ENCODE assay signal across 8 cellular contexts in the genomic region with DNA sequence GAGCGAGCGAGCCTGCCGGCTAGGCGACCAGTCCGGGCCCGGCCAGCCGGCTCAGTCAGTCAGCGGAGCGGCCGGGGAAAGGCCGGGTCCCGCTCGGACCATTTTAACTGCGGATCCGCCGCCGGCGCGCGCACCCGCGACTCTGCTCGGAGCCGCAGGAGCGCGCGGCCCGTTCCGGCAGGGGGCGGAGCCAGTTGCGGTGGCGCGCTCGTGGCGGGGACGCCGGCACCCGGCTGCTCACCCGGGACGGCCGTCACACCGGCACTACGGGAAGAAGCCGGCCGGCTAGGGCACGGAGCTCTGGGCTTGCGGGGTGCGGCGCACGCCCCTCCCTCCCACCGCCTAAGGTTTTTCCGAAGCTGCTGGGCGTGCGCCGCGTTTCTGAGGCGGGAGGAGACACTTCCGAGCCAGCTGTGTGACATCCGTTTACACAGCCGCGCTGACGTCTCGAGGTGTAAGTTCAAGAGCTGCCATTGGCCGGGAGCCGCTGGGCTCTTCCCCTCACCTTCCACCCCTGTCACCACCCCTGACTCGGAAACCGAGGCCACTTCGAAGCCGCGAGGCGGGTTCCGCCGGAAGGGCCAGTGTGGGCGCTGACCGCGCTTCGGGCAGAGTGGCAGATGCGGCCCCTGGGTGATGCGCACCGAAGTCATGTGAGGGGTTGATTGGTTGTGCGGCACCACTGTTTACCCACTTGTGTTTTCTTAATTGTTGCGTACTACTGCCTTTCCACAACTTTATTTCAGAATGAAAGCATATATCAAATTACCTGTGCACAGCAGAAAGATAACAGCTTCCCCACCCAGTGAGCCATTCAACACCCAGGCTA. TPM values are rescaled to one million over a fixed set of nuclear protein-coding genes. Genes with fewer than 3 reads are reported as not detected.
A peak's percentile ranks its signal among the peaks of the same experiment; 100 is the strongest.
DNase-seq lines count a peak whose midpoint lies in the region; ATAC-seq and TF ChIP-seq lines count a peak whose summit lies in the region.

A gene (minus strand): TSS at position 144 of the 829 bp plus-strand sequence.

- peak within 1 kb of the TSS; percentile 82 for H3K4me3 ChIP-seq in AG04450 (ENCODE audit: low read depth, low read length)

- no peaks in the 10 kb centered on the region for H3K27me3 ChIP-seq in AG04450 (ENCODE audit: control insufficient read depth, insufficient read depth, low read length)

- peak within 1 kb of the TSS; percentile 98 for H3K27ac Mint-ChIP-seq in activated B cell treated with CpG ODN at 0.5 μM for 24 hours

- peaks cover 18% of the 10 kb centered on the region for H3K36me3 Mint-ChIP-seq in activated B cell treated with CpG ODN at 0.5 μM for 24 hours (ENCODE audit: low read depth)

- CTCF ChIA-PET in AG04450 (lab: Charles Lee), result interaction anchor here (1.2 to 2.0 kb wide), 2 partner anchors 122 to 123 kb away, joined by 3 to 8 read pairs; no protein-coding TSS in a partner anchor
- CTCF ChIA-PET in activated B cell treated with CpG ODN at 0.5 μM for 24 hours (lab: Charles Lee), result interaction anchor here (0.8 to 2.4 kb wide), 2 partner anchors 123 to 1307 kb away, joined by 3 to 10 read pairs; no protein-coding TSS in a partner anchor

- TF ChIP-seq CTCF in AG04450 (IDR thresholded peaks at IDR 0.05; ENCODE audit: low read depth, low read length) (no peak), activated B cell treated with CpG ODN at 0.5 μM for 24 hours (IDR thresholded peaks at IDR 0.05) (no peak)

- intact Hi-C loops in activated B cell treated with CpG ODN at 0.5 μM for 24 hours (cut with micrococcal nuclease), result loop anchor here (1.0 to 10.0 kb wide), 8 partner anchors 17 to 1993 kb away; a partner anchor contains a TSS

- peaks cover 47% of the 10 kb centered on the region for H3K4me1 Mint-ChIP-seq in activated B cell treated with CpG ODN at 0.5 μM for 24 hours

- no peaks in the 10 kb centered on the region for H3K9me3 ChIP-seq in AG04450 (ENCODE audit: control insufficient read depth, insufficient read depth, low read length)

- H3K4me3 Mint-ChIP-seq in activated B cell treated with CpG ODN at 0.5 μM for 24 hours, result peak within 1 kb of the TSS; percentile 96

- no peaks in the 10 kb centered on the region for H3K9me3 Mint-ChIP-seq in activated B cell treated with CpG ODN at 0.5 μM for 24 hours

- peak; percentile 84 for ATAC-seq in GM18907 (IDR thresholded peaks at IDR 0.05; ENCODE audit: unreplicated experiment)
- peak; percentile 71 for ATAC-seq in HG03159 (IDR thresholded peaks at IDR 0.05; ENCODE audit: unreplicated experiment)
- ATAC-seq in activated B cell treated with CpG ODN at 0.5 μM for 24 hours (ENCODE audit: low read depth), result peak; percentile 71

- POLR2A ChIA-PET in AG04450 (lab: Yijun Ruan, JAX), result interaction anchor here (0.7 to 1.0 kb wide), 3 partner anchors 29 to 307 kb away, joined by 3 to 9 read pairs (median 4); no protein-coding TSS in a partner anchor
- POLR2A ChIA-PET in activated B cell treated with CpG ODN at 0.5 μM for 24 hours (lab: Charles Lee), result interaction anchor here (0.5 to 3.5 kb wide), 13 partner anchors 8 to 1659 kb away, joined by 3 to 58 read pairs (median 5); a partner anchor contains a TSS

- no peaks in the 10 kb centered on the region for H3K27me3 Mint-ChIP-seq in activated B cell treated with CpG ODN at 0.5 μM for 24 hours

- DNase-seq in AG04450 (ENCODE audit: low read depth, low spot score) (peak; percentile 84), NCI-H345 (lab: John Stamatoyannopoulos, UW) (peak; percentile 93), activated B cell treated with CpG ODN at 0.5 μM for 24 hours (peak; percentile 88), iris pigment epithelial cell (ENCODE audit: low read depth) (peak; percentile 89)
- peak; percentile 93 for DNase-seq in central memory CD4-positive, alpha-beta T cell
- DNase-seq in stimulated activated CD4-positive, alpha-beta T cell treated with anti-CD3 and anti-CD28 coated beads, Interleukin-12 subunit alpha, Interleukin-12 subunit beta, amount 100 ng/mL, for 4 hours, result peak; percentile 84

- peak within 1 kb of the TSS; percentile 96 for H3K27ac ChIP-seq in AG04450 (ENCODE audit: low read depth, low read length)

RNA-seq across cellular contexts. Expression of the gene that starts here (rescaled TPM):
- polyA plus RNA-seq in AG04450 (2011; rRNA removed), result 7.9 and 9.4 TPM in 2 replicates
- polyA minus RNA-seq in AG04450 (2011; rRNA and poly(A)+ RNA removed), result 10.9 and 16.4 TPM in 2 replicates
- 25.8 and 26.9 TPM in 2 replicates for total RNA-seq in activated B cell treated with CpG ODN at 0.5 μM for 24 hours

Comparison
In these comparisons a context has a peak if more than half of its experiments do, and no peak if none do; other contexts are left out.
1. Peak in every context shown above with its lines: DNase-seq, ATAC-seq, H3K4me3 ChIP-seq and H3K27ac ChIP-seq.